Comparison of ENCODE assay signal across 9 cellular contexts in genomic region chr10:23694446-23694920, GRCh38.
DNase-seq lines count a peak whose midpoint lies in the region; ATAC-seq, FAIRE-seq and TF ChIP-seq lines count a peak whose summit lies in the region.
"Had no signal": no experiment of that assay in that cellular context is flagged by ENCODE, and none has a peak within 500 bp of the region (broad histone marks: within the 10 kb centered on the region; RNA-seq: fewer than 3 reads in every experiment).

No MANE protein-coding gene starts in this region.

- no peak for TF ChIP-seq POLR2A in gastroesophageal sphincter (IDR thresholded peaks at IDR 0.05)

- H3K27me3 ChIP-seq in NT2/D1 (ENCODE audit: insufficient read depth, insufficient read length) (peaks cover 70% of the 10 kb centered on the region), gastroesophageal sphincter (peaks cover 70% of the 10 kb centered on the region)

- TF ChIP-seq CTCF in gastroesophageal sphincter (IDR thresholded peaks at IDR 0.05) (no peak), D721Med (IDR thresholded peaks at IDR 0.05; ENCODE audit: insufficient read depth, missing control alignments) (no peak)

- peak overlapping the region; percentile 72 for H3K4me3 ChIP-seq in NT2/D1 (ENCODE audit: insufficient read length, low read depth)
- peak overlapping the region in 1 of 2 donors; percentile 43 for H3K4me3 ChIP-seq in gastroesophageal sphincter

- no peak for TF ChIP-seq EP300 in gastroesophageal sphincter (IDR thresholded peaks at IDR 0.05)

- ATAC-seq in gastroesophageal sphincter (peak; percentile 7), HG03432 (IDR thresholded peaks at IDR 0.05; ENCODE audit: unreplicated experiment) (no peak), HG03378 (IDR thresholded peaks at IDR 0.05; ENCODE audit: unreplicated experiment) (no peak)

- no peaks in the 10 kb centered on the region for H3K9me3 ChIP-seq in NT2/D1 (ENCODE audit: insufficient read depth, low read length)
- no peaks in the 10 kb centered on the region for H3K9me3 ChIP-seq in gastroesophageal sphincter

- H3K27ac ChIP-seq in gastroesophageal sphincter = no peak overlapping the region
- H3K27ac ChIP-seq: brain microvascular endothelial cell had no signal

- peak; percentile 57 for DNase-seq in GDM1 (lab: John Stamatoyannopoulos, UW)
- DNase-seq in NT2/D1 (ENCODE audit: low read depth, low spot score) = peak; percentile 39
- DNase-seq in posterior cingulate gyrus = peak in 9 of 10 donors; percentile 20 to 94 (median 48)
- no peak for DNase-seq in D721Med (ENCODE audit: insufficient read length, low spot score)
- DNase-seq in dermis blood vessel endothelial cell = no peak
- DNase-seq: brain microvascular endothelial cell had no signal

- FAIRE-seq in D721Med (lab: Jason Lieb, UNC) = no peak

- H3K4me1 ChIP-seq in NT2/D1 (ENCODE audit: insufficient read depth, insufficient read length) (no peaks in the 10 kb centered on the region), gastroesophageal sphincter (peaks cover 0 to 33% (median 7%) of the 10 kb centered on the region in 3 donors)

- WGBS in gastroesophageal sphincter (ENCODE audit: low coverage in 1 of 2), 2 donors = 0 to 13% methylated on average over 2 to 8 of the region's 49 CpGs

- H3K9ac ChIP-seq in NT2/D1 (ENCODE audit: insufficient read length, low read depth) = peak overlapping the region; percentile 73

- intact Hi-C loops in posterior cingulate gyrus (cut with DNase I) = no loop called here

- H3K36me3 ChIP-seq in NT2/D1 (ENCODE audit: insufficient read depth, insufficient read length, low read length) = no peaks in the 10 kb centered on the region
- H3K36me3 ChIP-seq in gastroesophageal sphincter = no peaks in the 10 kb centered on the region
- H3K36me3 ChIP-seq: brain microvascular endothelial cell had no signal

Comparison
In these comparisons a context has a peak if more than half of its experiments do, and no peak if none do; other contexts are left out.
1. DNase-seq: peak in GDM1 (single experiment), NT2/D1 (single experiment) and posterior cingulate gyrus (9 of 10); none in D721Med (single experiment) and dermis blood vessel endothelial cell (single experiment).